In the genomic region with DNA sequence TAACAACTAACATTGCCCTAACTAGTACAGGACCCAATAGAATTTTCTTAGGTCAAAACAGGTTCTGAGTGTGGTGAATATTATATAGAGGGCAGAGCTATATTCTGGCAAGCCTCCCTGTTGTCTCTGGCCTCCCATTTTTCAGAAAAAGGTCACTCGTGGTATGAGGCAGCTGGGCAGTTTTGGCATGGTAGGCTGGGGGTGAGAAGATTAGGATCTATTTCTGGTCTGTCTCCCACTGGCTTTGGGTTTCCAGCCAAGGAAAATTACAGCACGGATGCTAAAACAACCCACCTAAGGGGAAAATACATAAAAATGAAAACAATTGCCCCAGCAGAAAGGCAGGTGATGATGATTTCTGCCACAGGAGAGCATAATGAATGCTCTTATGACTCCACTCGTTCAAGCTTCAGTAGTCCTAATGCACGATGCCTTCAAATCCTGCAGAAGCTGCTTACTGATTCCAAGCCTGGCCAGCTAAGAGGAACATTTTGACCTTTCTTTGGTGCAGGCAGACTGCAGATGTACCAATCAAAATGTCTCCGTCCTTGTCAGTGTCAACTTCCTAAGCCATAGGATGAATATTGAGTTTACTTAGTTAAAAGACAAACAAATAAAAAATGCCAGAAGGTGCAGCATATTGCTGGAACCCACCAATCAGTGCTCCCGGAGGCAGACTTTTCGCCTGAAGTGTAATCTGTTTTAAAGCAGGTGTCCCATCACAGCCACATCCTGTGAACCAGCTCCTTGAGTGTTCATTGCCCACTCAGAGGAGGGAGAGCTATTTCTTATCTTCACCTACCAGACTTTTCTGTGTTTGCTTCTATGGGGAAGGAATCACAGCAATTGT, we compare ENCODE assay signal across 16 cellular contexts.
"Had no signal": no experiment of that assay in that cellular context is flagged by ENCODE, and none has a peak within 500 bp of the region (broad histone marks: within the 10 kb centered on the region; RNA-seq: fewer than 3 reads in every experiment).

No MANE protein-coding gene starts in this region.

- DNase-seq: activated CD4-positive, alpha-beta T cell treated with anti-CD3 and anti-CD28 coated beads for 36 hours; activated CD4-positive, alpha-beta T cell treated with anti-CD3 and anti-CD28 coated beads, Interleukin-2, amount 50 U/mL, for 48 hours; activated gamma-delta T cell; effector memory CD8-positive, alpha-beta T cell; mesenchymal stem cell; mucosa of descending colon; naive thymus-derived CD4-positive, alpha-beta T cell; psoas muscle; right cardiac atrium; small intestine; stimulated activated CD4-positive, alpha-beta T cell treated with anti-CD3 and anti-CD28 coated beads, Interleukin-15, amount 100 ng/mL, for 24 hours; stimulated activated CD4-positive, alpha-beta T cell treated with anti-CD3 and anti-CD28 coated beads, Interleukin-2, amount 100 ng/mL, for 48 hours; stimulated activated naive CD8-positive, alpha-beta T cell treated with anti-CD3 and anti-CD28 coated beads, Interleukin-15, amount 100 ng/mL, for 72 hours; testis had no signal

- ATAC-seq: activated CD4-positive, alpha-beta T cell treated with anti-CD3 and anti-CD28 coated beads for 36 hours; effector memory CD8-positive, alpha-beta T cell; mucosa of descending colon; naive thymus-derived CD4-positive, alpha-beta T cell; psoas muscle; right cardiac atrium; stimulated activated naive CD8-positive, alpha-beta T cell treated with anti-CD3 and anti-CD28 coated beads, Interleukin-15, amount 100 ng/mL, for 72 hours; WTC11 had no signal

- H3K4me3 ChIP-seq: mucosa of descending colon, neural progenitor cell, psoas muscle, testis had no signal
